In genomic region chr9:93953492-93954435, GRCh38 we compare ENCODE assay signal across 15 cellular contexts. TPM values are rescaled to one million over a fixed set of nuclear protein-coding genes. Genes with fewer than 3 reads are reported as not detected.
DNase-seq lines count a peak whose midpoint lies in the region; ATAC-seq and TF ChIP-seq lines count a peak whose summit lies in the region.
"Had no signal": no experiment of that assay in that cellular context is flagged by ENCODE, and none has a peak within 500 bp of the region (broad histone marks: within the 10 kb centered on the region; RNA-seq: fewer than 3 reads in every experiment).

No MANE protein-coding gene starts in this region.

- no peaks in the 10 kb centered on the region for H3K36me3 ChIP-seq in hepatocyte (replicated peaks; ENCODE audit: insufficient read depth, low read depth)
- H3K36me3 ChIP-seq: upper lobe of left lung had no signal

- peak overlapping the region; percentile 44 for H3K27ac Mint-ChIP-seq in activated CD4-positive, alpha-beta memory T cell treated with anti-CD3 and anti-CD28 coated beads, Interleukin-2, amount 10 ng/mL, durations not matched to agents 7 days and 5 days
- H3K27ac Mint-ChIP-seq in stimulated activated memory B cell treated with anti-CD40 and anti-IgM and Interleukin-4, amounts not matched to agents 10 μg/mL and 1 μg/mL and 100 μg/mL, for 72 hours = no peak overlapping the region

- H4K20me1 ChIP-seq in hepatocyte (ENCODE audit: insufficient read depth, poor library complexity, severe bottlenecking) = no peaks in the 10 kb centered on the region

- H3K27ac ChIP-seq in hepatocyte = no peak overlapping the region
- H3K27ac ChIP-seq: upper lobe of left lung had no signal

- peak overlapping the region; percentile 35 for H2AFZ ChIP-seq in hepatocyte

- peaks cover 30% of the 10 kb centered on the region for H3K4me1 ChIP-seq in hepatocyte (ENCODE audit: insufficient read depth)

- peaks cover 72% of the 10 kb centered on the region for H3K27me3 Mint-ChIP-seq in activated T-cell treated with anti-CD3 and anti-CD28 coated beads, Interleukin-2, amount 50 U/mL, for 4 hours (ENCODE audit: low read depth)
- H3K27me3 Mint-ChIP-seq in activated CD4-positive, alpha-beta memory T cell treated with anti-CD3 and anti-CD28 coated beads, Interleukin-2, amount 10 ng/mL, durations not matched to agents 7 days and 5 days = peaks cover 76% of the 10 kb centered on the region
- peaks cover 94% of the 10 kb centered on the region for H3K27me3 Mint-ChIP-seq in stimulated activated memory B cell treated with anti-CD40 and anti-IgM and Interleukin-4, amounts not matched to agents 10 μg/mL and 1 μg/mL and 100 μg/mL, for 72 hours

- H3K9me3 ChIP-seq in hepatocyte (ENCODE audit: low read depth) = no peaks in the 10 kb centered on the region
- H3K9me3 ChIP-seq: upper lobe of left lung had no signal

- peaks cover 94% of the 10 kb centered on the region for H3K27me3 ChIP-seq in hepatocyte

- no peaks in the 10 kb centered on the region for H3K9me3 Mint-ChIP-seq in activated T-cell treated with anti-CD3 and anti-CD28 coated beads, Interleukin-2, amount 50 U/mL, for 4 hours
- H3K9me3 Mint-ChIP-seq in activated CD4-positive, alpha-beta memory T cell treated with anti-CD3 and anti-CD28 coated beads, Interleukin-2, amount 10 ng/mL, durations not matched to agents 7 days and 5 days = peaks cover 2% of the 10 kb centered on the region
- H3K9me3 Mint-ChIP-seq in stimulated activated memory B cell treated with anti-CD40 and anti-IgM and Interleukin-4, amounts not matched to agents 10 μg/mL and 1 μg/mL and 100 μg/mL, for 72 hours = peaks cover 2% of the 10 kb centered on the region

- no peaks in the 10 kb centered on the region for H3K36me3 Mint-ChIP-seq in activated T-cell treated with anti-CD3 and anti-CD28 coated beads, Interleukin-2, amount 50 U/mL, for 4 hours (ENCODE audit: insufficient read depth)
- H3K36me3 Mint-ChIP-seq in activated CD4-positive, alpha-beta memory T cell treated with anti-CD3 and anti-CD28 coated beads, Interleukin-2, amount 10 ng/mL, durations not matched to agents 7 days and 5 days (ENCODE audit: low read depth) = peaks cover 19% of the 10 kb centered on the region
- H3K36me3 Mint-ChIP-seq in stimulated activated memory B cell treated with anti-CD40 and anti-IgM and Interleukin-4, amounts not matched to agents 10 μg/mL and 1 μg/mL and 100 μg/mL, for 72 hours = no peaks in the 10 kb centered on the region

- peaks cover 42% of the 10 kb centered on the region for H3K4me1 Mint-ChIP-seq in activated T-cell treated with anti-CD3 and anti-CD28 coated beads, Interleukin-2, amount 50 U/mL, for 4 hours (ENCODE audit: low read depth)
- peaks cover 39% of the 10 kb centered on the region for H3K4me1 Mint-ChIP-seq in activated CD4-positive, alpha-beta memory T cell treated with anti-CD3 and anti-CD28 coated beads, Interleukin-2, amount 10 ng/mL, durations not matched to agents 7 days and 5 days
- peaks cover 76% of the 10 kb centered on the region for H3K4me1 Mint-ChIP-seq in stimulated activated memory B cell treated with anti-CD40 and anti-IgM and Interleukin-4, amounts not matched to agents 10 μg/mL and 1 μg/mL and 100 μg/mL, for 72 hours

- POLR2A ChIA-PET in activated CD4-positive, alpha-beta memory T cell treated with anti-CD3 and anti-CD28 coated beads, Interleukin-2, amount 10 ng/mL, durations not matched to agents 7 days and 5 days (lab: Charles Lee) = no interaction called here

- no peak overlapping the region for H3K4me3 ChIP-seq in hepatocyte
- H3K4me3 ChIP-seq in foreskin fibroblast (ENCODE audit: low read depth in 1 of 2, low read length in 2 of 2) = no peak overlapping the region

- 21% methylated on average over 44 of the region's 49 CpGs for WGBS in hepatocyte (ENCODE audit: low lambda C conversion rate, missing lambda C conversion rate)

- ATAC-seq in activated T-cell treated with anti-CD3 and anti-CD28 coated beads, Interleukin-2, amount 50 U/mL, for 4 hours = no peak
- no peak for ATAC-seq in stimulated activated memory B cell treated with anti-CD40 and anti-IgM and Interleukin-4, amounts not matched to agents 10 μg/mL and 1 μg/mL and 100 μg/mL, for 72 hours

- H3K79me2 ChIP-seq in hepatocyte = no peaks in the 10 kb centered on the region

- CTCF ChIA-PET in activated CD4-positive, alpha-beta memory T cell treated with anti-CD3 and anti-CD28 coated beads, Interleukin-2, amount 10 ng/mL, durations not matched to agents 7 days and 5 days (lab: Charles Lee) = no interaction called here

- H3K9me2 ChIP-seq in hepatocyte (replicated peaks; ENCODE audit: insufficient read depth) = no peaks in the 10 kb centered on the region

- DNase-seq in activated T-cell treated with anti-CD3 and anti-CD28 coated beads, Interleukin-2, amount 50 U/mL, for 4 hours = no peak
- DNase-seq in activated T-cell treated with anti-CD3 and anti-CD28 coated beads, Interleukin-2, amount 50 U/mL, for 1 hour = no peak
- DNase-seq in activated CD4-positive, alpha-beta memory T cell treated with anti-CD3 and anti-CD28 coated beads, Interleukin-2, amount 10 ng/mL, durations not matched to agents 7 days and 5 days = no peak
- DNase-seq in hepatocyte (ENCODE audit: low spot score) = no peak
- DNase-seq in foreskin fibroblast = no peak
- no peak for DNase-seq in SK-N-DZ (ENCODE audit: low spot score)
- DNase-seq in hippocampal formation (lab: John Stamatoyannopoulos, UW) = no peak
- DNase-seq: activated CD8-positive, alpha-beta memory T cell treated with anti-CD3 and anti-CD28 coated beads, Interleukin-2, amount 50 U/mL, for 48 hours had no signal

- H3K4me2 ChIP-seq in hepatocyte = peak overlapping the region; percentile 98

- H3K4me3 Mint-ChIP-seq in activated T-cell treated with anti-CD3 and anti-CD28 coated beads, Interleukin-2, amount 50 U/mL, for 4 hours = peak overlapping the region; percentile 37
- H3K4me3 Mint-ChIP-seq in activated CD4-positive, alpha-beta memory T cell treated with anti-CD3 and anti-CD28 coated beads, Interleukin-2, amount 10 ng/mL, durations not matched to agents 7 days and 5 days = peak overlapping the region; percentile 39
- peak overlapping the region; percentile 16 for H3K4me3 Mint-ChIP-seq in stimulated activated memory B cell treated with anti-CD40 and anti-IgM and Interleukin-4, amounts not matched to agents 10 μg/mL and 1 μg/mL and 100 μg/mL, for 72 hours

- TF ChIP-seq CTCF in hepatocyte (IDR thresholded peaks at IDR 0.05; ENCODE audit: poor library complexity) = no peak
- no peak for TF ChIP-seq CTCF in foreskin fibroblast (IDR thresholded peaks at IDR 0.05; ENCODE audit: low read depth, low read length)

RNA-seq across cellular contexts. Expression of gene BARX1, which starts 1.4 kb away (rescaled TPM):
- total RNA-seq in activated T-cell treated with anti-CD3 and anti-CD28 coated beads, Interleukin-2, amount 50 U/mL, for 4 hours = not detected
- under 1 TPM; 0.20 to 0.28 TPM for total RNA-seq in activated CD4-positive, alpha-beta memory T cell treated with anti-CD3 and anti-CD28 coated beads, Interleukin-2, amount 10 ng/mL, durations not matched to agents 7 days and 5 days
- 0.20 and 0.50 TPM in 2 replicates for total RNA-seq in hepatocyte
- 0.47 TPM in 1 of 2 replicates, not detected in the other for polyA plus RNA-seq in hepatocyte
- 0.44 and 1.1 TPM in 2 replicates for polyA plus RNA-seq in SK-N-DZ (2014; cell fraction: cytosol; rRNA removed)
- 0.18 and 0.28 TPM in 2 replicates for polyA plus RNA-seq in SK-N-DZ (2014; cell fraction: nucleus; rRNA removed)
- total RNA-seq: cerebellum; lower leg skin; renal cortical epithelial cell; T-helper 2 cell treated with Interferon-gamma antibody and Interleukin-4, amounts not matched to agents 100 ng/mL and 5 ng/mL, for 36 hours; upper lobe of left lung had no signal
- polyA plus RNA-seq: BJ had no signal
